ENCODE assay signal across 1 cellular context in genomic region chr9:129552064-129552463, GRCh38.
TF ChIP-seq lines count a peak whose summit lies in the region.

No MANE protein-coding gene starts in this region.

TF ChIP-seq in HCT116, 20 proteins besides CTCF, POLR2A, EP300 and RAD21 (continued from another document):
- TF ChIP-seq REST (IDR thresholded peaks at IDR 0.05; ENCODE audit: low read depth) (no peak), SRF (IDR thresholded peaks at IDR 0.05; ENCODE audit: low read depth) (no peak), CEBPB (IDR thresholded peaks at IDR 0.05; ENCODE audit: low read depth) (no peak), ELF1 (IDR thresholded peaks at IDR 0.05; ENCODE audit: borderline replicate concordance, low read depth) (no peak), EGR1 (IDR thresholded peaks at IDR 0.05; ENCODE audit: low read depth) (no peak), CBX3 (IDR thresholded peaks at IDR 0.05; ENCODE audit: low read depth) (no peak)
